Comparison of ENCODE assay signal across 35 cellular contexts in genomic region chrX:52213276-52213675, GRCh38. TPM values are rescaled to one million over a fixed set of nuclear protein-coding genes. Genes with fewer than 3 reads are reported as not detected.
"Had no signal": no experiment of that assay in that cellular context is flagged by ENCODE, and none has a peak within 500 bp of the region (broad histone marks: within the 10 kb centered on the region; RNA-seq: fewer than 3 reads in every experiment).

No MANE protein-coding gene starts in this region.

- H3K4me3 Mint-ChIP-seq: activated naive CD4-positive, alpha-beta T cell treated with anti-CD3 and anti-CD28 coated beads for 36 hours; activated naive CD4-positive, alpha-beta T cell treated with anti-CD3 and anti-CD28 coated beads, Interleukin-2, amount 10 ng/mL, durations not matched to agents 7 days and 5 days; activated naive CD4-positive, alpha-beta T cell treated with anti-CD3 and anti-CD28 coated beads, Interleukin-2, amount 50 U/mL, for 24 hours; activated naive CD8-positive, alpha-beta T cell; activated naive CD8-positive, alpha-beta T cell treated with anti-CD3 and anti-CD28 coated beads for 36 hours; activated naive CD8-positive, alpha-beta T cell treated with anti-CD3 and anti-CD28 coated beads, Interleukin-2, amount 10 ng/mL, durations not matched to agents 7 days and 5 days; activated naive CD8-positive, alpha-beta T cell treated with anti-CD3 and anti-CD28 coated beads, Interleukin-2, amount 50 U/mL, for 24 hours; activated T-cell treated with anti-CD3 and anti-CD28 coated beads, Interleukin-2, amount 50 U/mL, for 24 hours; activated T-cell treated with anti-CD3 and anti-CD28 coated beads, Interleukin-2, amount 50 U/mL, for 4 hours; activated T-cell treated with anti-CD3 and anti-CD28 coated beads, Interleukin-2, amount 50 U/mL, for 72 hours; activated T-helper 1 cell treated with anti-CD3 and anti-CD28 coated beads, Interleukin-12 subunit alpha, Interleukin-12 subunit beta, Interleukin-2, Interleukin-4 antibody, amounts not matched to agents 30 ng/mL and 10 ng/mL and 1 ng/mL, durations not matched to agents 14 hours and 24 hours and 36 hours; activated T-helper 17 cell treated with anti-CD3 and anti-CD28 coated beads, Interleukin-2, amount 50 U/mL, for 72 hours; brain; central memory CD8-positive, alpha-beta T cell had no signal

- ATAC-seq: activated naive CD8-positive, alpha-beta T cell treated with anti-CD3 and anti-CD28 coated beads, Interleukin-2, amount 50 U/mL, for 24 hours; activated T-cell treated with anti-CD3 and anti-CD28 coated beads, Interleukin-2, amount 50 U/mL, for 4 hours; activated T-cell treated with anti-CD3 and anti-CD28 coated beads, Interleukin-2, amount 50 U/mL, for 72 hours; activated T-helper 17 cell treated with anti-CD3 and anti-CD28 coated beads, Interleukin-2, amount 50 U/mL, for 72 hours; body of pancreas had no signal

- H3K9me3 Mint-ChIP-seq: activated naive CD4-positive, alpha-beta T cell treated with anti-CD3 and anti-CD28 coated beads for 36 hours; activated naive CD4-positive, alpha-beta T cell treated with anti-CD3 and anti-CD28 coated beads, Interleukin-2, amount 10 ng/mL, durations not matched to agents 7 days and 5 days; activated naive CD4-positive, alpha-beta T cell treated with anti-CD3 and anti-CD28 coated beads, Interleukin-2, amount 50 U/mL, for 24 hours; activated naive CD4-positive, alpha-beta T cell treated with anti-CD3 and anti-CD28 coated beads, Interleukin-2, amount 50 U/mL, for 72 hours; activated naive CD8-positive, alpha-beta T cell treated with anti-CD3 and anti-CD28 coated beads for 36 hours; activated naive CD8-positive, alpha-beta T cell treated with anti-CD3 and anti-CD28 coated beads, Interleukin-2, amount 10 ng/mL, durations not matched to agents 7 days and 5 days; activated naive CD8-positive, alpha-beta T cell treated with anti-CD3 and anti-CD28 coated beads, Interleukin-2, amount 50 U/mL, for 24 hours; activated T-cell treated with anti-CD3 and anti-CD28 coated beads, Interleukin-2, amount 50 U/mL, for 24 hours; activated T-cell treated with anti-CD3 and anti-CD28 coated beads, Interleukin-2, amount 50 U/mL, for 4 hours; activated T-cell treated with anti-CD3 and anti-CD28 coated beads, Interleukin-2, amount 50 U/mL, for 72 hours; activated T-helper 1 cell treated with anti-CD3 and anti-CD28 coated beads, Interleukin-12 subunit alpha, Interleukin-12 subunit beta, Interleukin-2, Interleukin-4 antibody, amounts not matched to agents 30 ng/mL and 10 ng/mL and 1 ng/mL, durations not matched to agents 14 hours and 24 hours and 36 hours; activated T-helper 17 cell treated with anti-CD3 and anti-CD28 coated beads, Interleukin-2, amount 50 U/mL, for 72 hours; activated T-helper 2 cell treated with anti-CD3 and anti-CD28 coated beads, Interferon-gamma antibody, Interleukin-2, Interleukin-4, amounts not matched to agents 10 μg/mL and 5 μg/mL and 100 μg/mL, durations not matched to agents 14 hours and 24 hours and 36 hours; central memory CD8-positive, alpha-beta T cell had no signal

- H3K27ac Mint-ChIP-seq: activated naive CD4-positive, alpha-beta T cell treated with anti-CD3 and anti-CD28 coated beads for 36 hours; activated naive CD4-positive, alpha-beta T cell treated with anti-CD3 and anti-CD28 coated beads, Interleukin-2, amount 10 ng/mL, durations not matched to agents 7 days and 5 days; activated naive CD4-positive, alpha-beta T cell treated with anti-CD3 and anti-CD28 coated beads, Interleukin-2, amount 50 U/mL, for 24 hours; activated naive CD4-positive, alpha-beta T cell treated with anti-CD3 and anti-CD28 coated beads, Interleukin-2, amount 50 U/mL, for 72 hours; activated naive CD8-positive, alpha-beta T cell; activated naive CD8-positive, alpha-beta T cell treated with anti-CD3 and anti-CD28 coated beads for 36 hours; activated naive CD8-positive, alpha-beta T cell treated with anti-CD3 and anti-CD28 coated beads, Interleukin-2, amount 10 ng/mL, durations not matched to agents 7 days and 5 days; activated naive CD8-positive, alpha-beta T cell treated with anti-CD3 and anti-CD28 coated beads, Interleukin-2, amount 50 U/mL, for 24 hours; activated T-cell treated with anti-CD3 and anti-CD28 coated beads, Interleukin-2, amount 50 U/mL, for 24 hours; activated T-cell treated with anti-CD3 and anti-CD28 coated beads, Interleukin-2, amount 50 U/mL, for 72 hours; activated T-helper 1 cell treated with anti-CD3 and anti-CD28 coated beads, Interleukin-12 subunit alpha, Interleukin-12 subunit beta, Interleukin-2, Interleukin-4 antibody, amounts not matched to agents 30 ng/mL and 10 ng/mL and 1 ng/mL, durations not matched to agents 14 hours and 24 hours and 36 hours; activated T-helper 17 cell treated with anti-CD3 and anti-CD28 coated beads, Interleukin-2, amount 50 U/mL, for 72 hours; activated T-helper 2 cell treated with anti-CD3 and anti-CD28 coated beads, Interferon-gamma antibody, Interleukin-2, Interleukin-4, amounts not matched to agents 10 μg/mL and 5 μg/mL and 100 μg/mL, durations not matched to agents 14 hours and 24 hours and 36 hours; brain had no signal

- DNase-seq: activated effector memory CD4-positive, alpha-beta T cell treated with anti-CD3 and anti-CD28 coated beads, Interleukin-2, amount 50 U/mL, for 16 hours; activated effector memory CD4-positive, alpha-beta T cell treated with Interleukin-2 at 50 U/mL for 16 hours; activated gamma-delta T cell; activated gamma-delta T cell treated with Interleukin-2 at 50 U/mL for 16 hours; activated naive CD4-positive, alpha-beta T cell; activated naive CD4-positive, alpha-beta T cell treated with anti-CD3 and anti-CD28 coated beads for 36 hours; activated naive CD4-positive, alpha-beta T cell treated with anti-CD3 and anti-CD28 coated beads, Interleukin-2, amount 10 ng/mL, durations not matched to agents 7 days and 5 days; activated naive CD4-positive, alpha-beta T cell treated with anti-CD3 and anti-CD28 coated beads, Interleukin-2, amount 50 U/mL, for 16 hours; activated naive CD4-positive, alpha-beta T cell treated with Interleukin-2 at 50 U/mL for 16 hours; activated naive CD8-positive, alpha-beta T cell treated with anti-CD3 and anti-CD28 coated beads for 36 hours; activated naive CD8-positive, alpha-beta T cell treated with anti-CD3 and anti-CD28 coated beads, Interleukin-2, amount 10 ng/mL, durations not matched to agents 7 days and 5 days; activated naive CD8-positive, alpha-beta T cell treated with anti-CD3 and anti-CD28 coated beads, Interleukin-2, amount 50 U/mL, for 24 hours; activated T-cell treated with anti-CD3 and anti-CD28 coated beads, Interleukin-2, amount 50 U/mL, for 1 hour; activated T-cell treated with anti-CD3 and anti-CD28 coated beads, Interleukin-2, amount 50 U/mL, for 24 hours; activated T-cell treated with anti-CD3 and anti-CD28 coated beads, Interleukin-2, amount 50 U/mL, for 4 hours; activated T-cell treated with anti-CD3 and anti-CD28 coated beads, Interleukin-2, amount 50 U/mL, for 48 hours; activated T-cell treated with anti-CD3 and anti-CD28 coated beads, Interleukin-2, amount 50 U/mL, for 72 hours; adrenal gland; amniotic stem cell; amygdala; anterior cingulate cortex; aorta; body of pancreas; brain microvascular endothelial cell; caudate nucleus; central memory CD4-positive, alpha-beta T cell; cerebellar nuclear complex had no signal

- H3K27me3 Mint-ChIP-seq: activated naive CD4-positive, alpha-beta T cell treated with anti-CD3 and anti-CD28 coated beads, Interleukin-2, amount 10 ng/mL, durations not matched to agents 7 days and 5 days; activated naive CD8-positive, alpha-beta T cell treated with anti-CD3 and anti-CD28 coated beads, Interleukin-2, amount 10 ng/mL, durations not matched to agents 7 days and 5 days; brain had no signal

- H3K36me3 Mint-ChIP-seq: activated naive CD4-positive, alpha-beta T cell treated with anti-CD3 and anti-CD28 coated beads, Interleukin-2, amount 10 ng/mL, durations not matched to agents 7 days and 5 days; activated naive CD4-positive, alpha-beta T cell treated with anti-CD3 and anti-CD28 coated beads, Interleukin-2, amount 50 U/mL, for 24 hours; activated naive CD4-positive, alpha-beta T cell treated with anti-CD3 and anti-CD28 coated beads, Interleukin-2, amount 50 U/mL, for 72 hours; activated naive CD8-positive, alpha-beta T cell; activated naive CD8-positive, alpha-beta T cell treated with anti-CD3 and anti-CD28 coated beads for 36 hours; activated naive CD8-positive, alpha-beta T cell treated with anti-CD3 and anti-CD28 coated beads, Interleukin-2, amount 10 ng/mL, durations not matched to agents 7 days and 5 days; brain had no signal

- H3K4me1 Mint-ChIP-seq: activated naive CD4-positive, alpha-beta T cell treated with anti-CD3 and anti-CD28 coated beads, Interleukin-2, amount 10 ng/mL, durations not matched to agents 7 days and 5 days; activated naive CD4-positive, alpha-beta T cell treated with anti-CD3 and anti-CD28 coated beads, Interleukin-2, amount 50 U/mL, for 24 hours; activated naive CD8-positive, alpha-beta T cell treated with anti-CD3 and anti-CD28 coated beads for 36 hours; activated naive CD8-positive, alpha-beta T cell treated with anti-CD3 and anti-CD28 coated beads, Interleukin-2, amount 10 ng/mL, durations not matched to agents 7 days and 5 days; activated naive CD8-positive, alpha-beta T cell treated with anti-CD3 and anti-CD28 coated beads, Interleukin-2, amount 50 U/mL, for 24 hours; activated T-helper 17 cell treated with anti-CD3 and anti-CD28 coated beads, Interleukin-2, amount 50 U/mL, for 72 hours; brain; central memory CD8-positive, alpha-beta T cell had no signal

RNA-seq across cellular contexts. Expression of gene MAGED4, which starts 28.6 kb away (rescaled TPM):
- total RNA-seq: activated T-helper 1 cell treated with anti-CD3 and anti-CD28 coated beads, Interleukin-12 subunit alpha, Interleukin-12 subunit beta, Interleukin-2, Interleukin-4 antibody, amounts not matched to agents 30 ng/mL and 10 ng/mL and 1 ng/mL, durations not matched to agents 14 hours and 24 hours and 36 hours; activated T-helper 2 cell treated with anti-CD3 and anti-CD28 coated beads, Interferon-gamma antibody, Interleukin-2, Interleukin-4, amounts not matched to agents 10 μg/mL and 5 μg/mL and 100 μg/mL, durations not matched to agents 14 hours and 24 hours and 36 hours had no signal
